Comparison of ENCODE assay signal across 32 cellular contexts in the genomic region with DNA sequence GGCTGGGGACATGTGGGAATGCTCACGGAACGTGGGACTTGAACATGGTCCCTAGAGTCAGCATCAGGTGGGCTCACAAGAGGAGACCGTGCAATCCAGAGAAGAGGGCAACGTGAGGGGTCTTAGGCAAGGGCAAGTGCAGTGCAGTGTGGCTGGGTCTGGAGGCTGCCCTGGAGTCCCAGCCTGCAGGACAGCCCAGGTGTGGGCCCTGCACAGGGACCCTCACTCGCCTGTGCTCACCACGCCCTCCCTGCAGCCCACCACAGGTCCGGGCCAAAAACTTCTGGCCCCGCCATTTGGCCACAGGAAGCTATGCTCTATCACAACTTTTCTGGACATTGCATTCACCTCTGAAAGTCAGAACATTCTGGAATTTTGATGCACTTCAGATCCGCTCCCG.
"Had no signal": no experiment of that assay in that cellular context is flagged by ENCODE, and none has a peak within 500 bp of the region (broad histone marks: within the 10 kb centered on the region; RNA-seq: fewer than 3 reads in every experiment).

No MANE protein-coding gene starts in this region.

- H3K9ac ChIP-seq: SK-N-SH had no signal

- H3K4me3 ChIP-seq: adrenal gland, body of pancreas, heart left ventricle, ovary, prostate gland, smooth muscle cell, suprapubic skin, tibial artery had no signal

- H3K9me3 Mint-ChIP-seq: activated CD4-positive, alpha-beta memory T cell treated with anti-CD3 and anti-CD28 coated beads for 36 hours; activated naive CD8-positive, alpha-beta T cell treated with anti-CD3 and anti-CD28 coated beads for 36 hours; activated T-cell treated with anti-CD3 and anti-CD28 coated beads, Interleukin-2, amount 50 U/mL, for 24 hours; effector memory CD8-positive, alpha-beta T cell; T-helper 1 cell treated with Interleukin-12 subunit alpha and Interleukin-12 subunit beta and Interleukin-4 antibody, amounts not matched to agents 30 μg/mL and 1 μg/mL, for 36 hours had no signal

- H3K27ac ChIP-seq: adrenal gland, body of pancreas, heart left ventricle, neutrophil, ovary, prostate gland, suprapubic skin, tibial artery, WERI-Rb-1 had no signal

- H3K27ac Mint-ChIP-seq: activated CD4-positive, alpha-beta memory T cell treated with anti-CD3 and anti-CD28 coated beads for 36 hours; activated naive CD8-positive, alpha-beta T cell treated with anti-CD3 and anti-CD28 coated beads for 36 hours; activated T-cell treated with anti-CD3 and anti-CD28 coated beads, Interleukin-2, amount 50 U/mL, for 24 hours; effector memory CD8-positive, alpha-beta T cell; naive thymus-derived CD8-positive, alpha-beta T cell; T-helper 1 cell treated with Interleukin-12 subunit alpha and Interleukin-12 subunit beta and Interleukin-4 antibody, amounts not matched to agents 30 μg/mL and 1 μg/mL, for 36 hours had no signal

- DNase-seq: activated CD4-positive, alpha-beta memory T cell treated with anti-CD3 and anti-CD28 coated beads for 36 hours; activated CD4-positive, alpha-beta T cell treated with anti-CD3 and anti-CD28 coated beads for 48 hours; activated CD8-positive, alpha-beta memory T cell treated with anti-CD3 and anti-CD28 coated beads, Interleukin-2, amount 50 U/mL, for 48 hours; activated naive CD4-positive, alpha-beta T cell; activated naive CD8-positive, alpha-beta T cell treated with anti-CD3 and anti-CD28 coated beads for 36 hours; activated T-cell treated with anti-CD3 and anti-CD28 coated beads, Interleukin-2, amount 50 U/mL, for 24 hours; adrenal gland; body of pancreas; cerebellar nuclear complex; cortex of kidney; effector memory CD8-positive, alpha-beta T cell; erythroblast; foreskin fibroblast; heart left ventricle; left ventricle myocardium superior; naive thymus-derived CD8-positive, alpha-beta T cell; ovary; retina; stimulated activated CD4-positive, alpha-beta T cell treated with anti-CD3 and anti-CD28 coated beads, Interleukin-15, amount 100 ng/mL, for 24 hours; stimulated activated CD4-positive, alpha-beta T cell treated with anti-CD3 and anti-CD28 coated beads, Interleukin-2, amount 100 ng/mL, for 24 hours; stimulated activated naive CD4-positive, alpha-beta T cell; SW 1271; T-helper 9 cell; WERI-Rb-1 had no signal

- H3K36me3 ChIP-seq: adrenal gland, heart left ventricle, neutrophil, ovary, prostate gland, suprapubic skin, tibial artery, WERI-Rb-1 had no signal

- H3K4me3 Mint-ChIP-seq: activated CD4-positive, alpha-beta memory T cell treated with anti-CD3 and anti-CD28 coated beads for 36 hours; activated naive CD8-positive, alpha-beta T cell treated with anti-CD3 and anti-CD28 coated beads for 36 hours; activated T-cell treated with anti-CD3 and anti-CD28 coated beads, Interleukin-2, amount 50 U/mL, for 24 hours; effector memory CD8-positive, alpha-beta T cell; T-helper 1 cell treated with Interleukin-12 subunit alpha and Interleukin-12 subunit beta and Interleukin-4 antibody, amounts not matched to agents 30 μg/mL and 1 μg/mL, for 36 hours had no signal

- H3K9me3 ChIP-seq: adrenal gland, body of pancreas, heart left ventricle, neutrophil, ovary, prostate gland, suprapubic skin, tibial artery had no signal

- ATAC-seq: activated CD4-positive, CD25-positive, alpha-beta regulatory T cell treated with anti-CD3 and anti-CD28 coated beads, Interleukin-2, amount 50 U/mL, for 24 hours; body of pancreas; effector memory CD8-positive, alpha-beta T cell; heart left ventricle; left ventricle myocardium superior; naive thymus-derived CD8-positive, alpha-beta T cell had no signal

- H3K4me1 ChIP-seq: body of pancreas, heart left ventricle, prostate gland, suprapubic skin, tibial artery had no signal

- H3K27me3 ChIP-seq: adrenal gland, body of pancreas, ovary had no signal

- H3K36me3 Mint-ChIP-seq: activated CD4-positive, alpha-beta memory T cell treated with anti-CD3 and anti-CD28 coated beads for 36 hours; activated naive CD8-positive, alpha-beta T cell treated with anti-CD3 and anti-CD28 coated beads for 36 hours; naive thymus-derived CD8-positive, alpha-beta T cell had no signal
